ENCODE assay signal across 16 cellular contexts in the genomic region with DNA sequence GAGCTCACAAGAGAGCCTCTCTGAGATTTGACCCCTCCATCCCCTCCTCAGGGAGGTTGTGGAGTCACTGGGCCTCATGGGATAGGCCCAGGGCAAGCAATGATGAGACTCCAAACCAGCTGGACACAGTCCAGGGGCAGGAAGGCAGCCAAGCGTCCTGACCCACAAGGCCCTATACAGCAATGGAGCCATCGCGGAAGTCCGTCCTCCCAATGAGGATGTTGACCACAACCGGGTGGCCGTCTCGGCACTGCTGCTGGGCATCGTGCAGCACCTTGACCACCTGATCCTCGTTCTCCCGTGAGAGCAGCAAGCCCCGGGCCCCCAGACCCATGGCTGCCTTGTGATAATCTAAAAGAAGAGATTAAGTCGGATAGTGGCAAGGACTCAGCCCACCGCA. TPM values are rescaled to one million over a fixed set of nuclear protein-coding genes. Genes with fewer than 3 reads are reported as not detected.
DNase-seq lines count a peak whose midpoint lies in the region; ATAC-seq, FAIRE-seq and TF ChIP-seq lines count a peak whose summit lies in the region.
"Had no signal": no experiment of that assay in that cellular context is flagged by ENCODE, and none has a peak within 500 bp of the region (broad histone marks: within the 10 kb centered on the region; RNA-seq: fewer than 3 reads in every experiment).

No MANE protein-coding gene starts in this region.

- no peak overlapping the region for H4K12ac ChIP-seq in trophoblast cell (ENCODE audit: low read depth, low read length)

- no peak overlapping the region for H4K91ac ChIP-seq in trophoblast cell (ENCODE audit: low read depth, low read length)

- no peak overlapping the region for H3K23ac ChIP-seq in trophoblast cell (ENCODE audit: low read length)

- no peaks in the 10 kb centered on the region for H3K79me1 ChIP-seq in trophoblast cell (ENCODE audit: low read length)

- no peak for TF ChIP-seq POLR2A in heart left ventricle (IDR thresholded peaks at IDR 0.05)

- no peak overlapping the region for H4K8ac ChIP-seq in trophoblast cell (ENCODE audit: low read depth, low read length)

- ATAC-seq in heart left ventricle = peak; percentile 63 to 89 (median 70)
- peak in 3 of 4 donors; percentile 22 to 44 (median 28) for ATAC-seq in pancreas
- ATAC-seq in HG03521 (IDR thresholded peaks at IDR 0.05; ENCODE audit: unreplicated experiment) = no peak
- ATAC-seq: A549 had no signal

- H3K27me3 ChIP-seq in heart left ventricle (no peaks in the 10 kb centered on the region), pancreas (no peaks in the 10 kb centered on the region), trophoblast cell (ENCODE audit: insufficient read depth, low read length) (no peaks in the 10 kb centered on the region)

- H2BK12ac ChIP-seq in trophoblast cell (ENCODE audit: low read length) = no peak overlapping the region

- H3K4me3 ChIP-seq in cardiac fibroblast (replicated peaks in 1 of 2; ENCODE audit: low read depth in 2 of 2, low read length in 2 of 2) (no peak overlapping the region), heart left ventricle (no peak overlapping the region), pancreas (no peak overlapping the region), trophoblast cell (ENCODE audit: low read depth, low read length) (no peak overlapping the region)
- H3K4me3 ChIP-seq: A549 had no signal

- no peak overlapping the region for H3K4ac ChIP-seq in trophoblast cell (ENCODE audit: low read depth, low read length)

- no peak overlapping the region for H2AFZ ChIP-seq in trophoblast cell (ENCODE audit: insufficient read depth, low read length, poor library complexity)

- H2AK5ac ChIP-seq in trophoblast cell (ENCODE audit: low read length) = no peak overlapping the region

- no peak overlapping the region for H3K4me2 ChIP-seq in trophoblast cell (ENCODE audit: low read length)
- H3K4me2 ChIP-seq: A549 had no signal

- no peak overlapping the region for H3K14ac ChIP-seq in trophoblast cell (ENCODE audit: low read length)

- H3K18ac ChIP-seq in trophoblast cell (ENCODE audit: low read length) = no peak overlapping the region

- H3K9me3 ChIP-seq in heart left ventricle (no peaks in the 10 kb centered on the region), pancreas (no peaks in the 10 kb centered on the region), trophoblast cell (ENCODE audit: insufficient read depth, low read depth, low read length) (peaks cover 9% of the 10 kb centered on the region)
- H3K9me3 ChIP-seq: A549 had no signal

- H3K79me2 ChIP-seq in trophoblast cell (ENCODE audit: control insufficient read depth, insufficient read depth, low read length, poor library complexity) = no peaks in the 10 kb centered on the region

- 13 to 31% (median 24%) methylated on average over 8 to 13 of the region's 13 CpGs for WGBS in heart left ventricle, 4 donors
- 78 to 79% methylated on average over 13 of the region's 13 CpGs for WGBS in pancreas, 2 donors
- no CpG with 5 or more reads among the region's 13 CpGs for WGBS in trophoblast cell (ENCODE audit: extremely low coverage, insufficient coverage, insufficient read length)

- DNase-seq in AG08395 (ENCODE audit: low spot score) (peak; percentile 58), cardiac fibroblast (ENCODE audit: low read depth in 2 of 2) (peak; percentile 84), heart left ventricle (peak; percentile 85 to 90 (median 87)), pancreas (peak in 1 of 6 donors; percentile 49), GM19240 (ENCODE audit: insufficient read length, low spot score) (no peak), trophoblast cell (no peak)
- no peak for DNase-seq in NK-92 treated with Interleukin-12 subunit alpha and Interleukin-12 subunit beta, amount 100 ng/mL, for 24 hours (lab: John Stamatoyannopoulos, UW)
- DNase-seq: activated CD4-positive, alpha-beta T cell treated with anti-CD3 and anti-CD28 coated beads, Interleukin-2, amount 50 U/mL, for 1 hour; NCI-H2029 treated with DMSO at 0.1 percent for 48 hours; stimulated activated naive CD4-positive, alpha-beta T cell had no signal

- H2BK120ac ChIP-seq in trophoblast cell (ENCODE audit: insufficient read depth, low read length, poor library complexity) = no peak overlapping the region

- peaks cover 6 to 29% (median 16%) of the 10 kb centered on the region in 12 donors for H3K4me1 ChIP-seq in heart left ventricle
- no peaks in the 10 kb centered on the region for H3K4me1 ChIP-seq in pancreas
- peaks cover 4 to 6% of the 10 kb centered on the region in 2 experiments for H3K4me1 ChIP-seq in trophoblast cell (ENCODE audit: control insufficient read depth in 1 of 2, insufficient read depth in 2 of 2, low read length in 2 of 2)
- H3K4me1 ChIP-seq: A549 had no signal

- no peak for FAIRE-seq in pancreas (lab: Jason Lieb, UNC)
- FAIRE-seq: A549, frontal cortex, GM18507 had no signal

- H2BK5ac ChIP-seq in trophoblast cell (ENCODE audit: low read depth, low read length, poor library complexity) = no peak overlapping the region

- H3K36me3 ChIP-seq in heart left ventricle (peaks cover 0 to 100% (median 90%) of the 10 kb centered on the region in 9 donors), pancreas (peaks cover 0 to 37% (median 19%) of the 10 kb centered on the region in 3 donors), trophoblast cell (ENCODE audit: control insufficient read depth in 1 of 2, insufficient read depth in 2 of 2, low read length in 2 of 2) (peaks cover 92 to 97% of the 10 kb centered on the region in 2 experiments)

- no peak overlapping the region for H3K9ac ChIP-seq in trophoblast cell (ENCODE audit: low read length)

- intact Hi-C loops in heart left ventricle (cut with DNase I) (loop anchor here in 1 of 10 donors (10.0 kb wide), 1 partner anchor 140 kb away; no protein-coding TSS in a partner anchor), pancreas (cut with DNase I) (no loop called here)

- H3K27ac ChIP-seq in heart left ventricle = peak overlapping the region in 11 of 12 donors; percentile 42 to 76 (median 55)
- no peak overlapping the region for H3K27ac ChIP-seq in pancreas
- no peak overlapping the region for H3K27ac ChIP-seq in trophoblast cell (ENCODE audit: low read depth, low read length)
- H3K27ac ChIP-seq: A549 had no signal

- TF ChIP-seq CTCF in cardiac fibroblast (IDR thresholded peaks at IDR 0.05; ENCODE audit: low read depth, low read length) = no peak
- no peak for TF ChIP-seq CTCF in heart left ventricle (IDR thresholded peaks at IDR 0.05)
- TF ChIP-seq CTCF in pancreas (IDR thresholded peaks at IDR 0.05) = no peak

RNA-seq across cellular contexts. Expression of gene SYDE1, which starts 7.9 kb away (rescaled TPM):
- total RNA-seq in heart left ventricle (10 to 100 TPM; 11.2 to 29.6 (median 15.8) TPM), pancreas (1 to 10 TPM; 2.5 to 5.2 (median 3.3) TPM)
- polyA plus RNA-seq in heart left ventricle (10 to 100 TPM in 1 of 2 donors, 1 to 10 TPM in 1; 8.0 to 14.5 TPM), pancreas (1 to 10 TPM; 5.8 to 6.1 TPM)
- 72.8 and 76.1 TPM in 2 replicates for polyA plus RNA-seq in trophoblast cell (2013)
- total RNA-seq: mononuclear cell had no signal
- polyA plus RNA-seq: IgD-negative memory B cell had no signal

RNA-seq across cellular contexts. Expression of gene OR1I1, which starts 33.1 kb away (rescaled TPM):
- total RNA-seq in heart left ventricle = not detected
- not detected for polyA plus RNA-seq in heart left ventricle
- total RNA-seq in pancreas = not detected
- not detected for polyA plus RNA-seq in pancreas
- not detected in 2 replicates for polyA plus RNA-seq in trophoblast cell (2013)
- total RNA-seq: mononuclear cell had no signal
- polyA plus RNA-seq: A549, IgD-negative memory B cell had no signal

Comparison
In these comparisons a context has a peak if more than half of its experiments do, and no peak if none do; other contexts are left out.
1. DNase-seq: peak in AG08395 (single experiment), cardiac fibroblast (2 of 2) and heart left ventricle (5 of 5); none in NK-92 treated with Interleukin-12 subunit alpha and Interleukin-12 subunit beta, amount 100 ng/mL, for 24 hours (single experiment), GM19240 (single experiment) and trophoblast cell (0 of 2).
2. H3K27ac ChIP-seq: peak in heart left ventricle (11 of 12); none in pancreas (0 of 4) and trophoblast cell (single experiment).